15 cellular contexts compared by ENCODE assay signal in genomic region chr9:137463194-137463930, GRCh38. TPM values are rescaled to one million over a fixed set of nuclear protein-coding genes. Genes with fewer than 3 reads are reported as not detected.
DNase-seq lines count a peak whose midpoint lies in the region; ATAC-seq and TF ChIP-seq lines count a peak whose summit lies in the region.
"Had no signal": no experiment of that assay in that cellular context is flagged by ENCODE, and none has a peak within 500 bp of the region (broad histone marks: within the 10 kb centered on the region; RNA-seq: fewer than 3 reads in every experiment).

No MANE protein-coding gene starts in this region.

- no peak for ATAC-seq in activated CD8-positive, alpha-beta memory T cell treated with anti-CD3 and anti-CD28 coated beads, Interleukin-2, amount 10 ng/mL, durations not matched to agents 7 days and 5 days
- ATAC-seq in central memory CD8-positive, alpha-beta T cell (replicated peaks; ENCODE audit: extremely low read depth, poor library complexity, severe bottlenecking): no peak
- no peak for ATAC-seq in gastroesophageal sphincter

- no peak overlapping the region for H3K4me3 Mint-ChIP-seq in activated CD8-positive, alpha-beta memory T cell treated with anti-CD3 and anti-CD28 coated beads, Interleukin-2, amount 10 ng/mL, durations not matched to agents 7 days and 5 days
- peak overlapping the region in 3 of 7 donors; percentile 19 to 54 (median 26) for H3K4me3 Mint-ChIP-seq in CD8-positive, alpha-beta memory T cell
- H3K4me3 Mint-ChIP-seq in central memory CD8-positive, alpha-beta T cell: peak overlapping the region; percentile 43

- peak; percentile 41 for DNase-seq in activated CD8-positive, alpha-beta memory T cell treated with anti-CD3 and anti-CD28 coated beads, Interleukin-2, amount 10 ng/mL, durations not matched to agents 7 days and 5 days
- DNase-seq in activated CD8-positive, alpha-beta memory T cell treated with anti-CD3 and anti-CD28 coated beads for 24 hours: no peak
- DNase-seq in CD8-positive, alpha-beta memory T cell: no peak
- no peak for DNase-seq in central memory CD8-positive, alpha-beta T cell (ENCODE audit: low spot score in 2 of 2)
- DNase-seq in posterior vena cava (ENCODE audit: low spot score) (peak; percentile 62), cerebellum (ENCODE audit: low spot score) (no peak)
- no peak for DNase-seq in central memory CD4-positive, alpha-beta T cell
- DNase-seq: activated CD4-positive, alpha-beta memory T cell treated with anti-CD3 and anti-CD28 coated beads, Interleukin-2, amount 10 ng/mL, durations not matched to agents 7 days and 5 days; EL; foreskin melanocyte; HCEC 1CT; Kasumi-1; NCI-H1105 had no signal

- peak overlapping the region; percentile 49 for H3K27ac Mint-ChIP-seq in activated CD8-positive, alpha-beta memory T cell treated with anti-CD3 and anti-CD28 coated beads, Interleukin-2, amount 10 ng/mL, durations not matched to agents 7 days and 5 days
- H3K27ac Mint-ChIP-seq in CD8-positive, alpha-beta memory T cell: peak overlapping the region in 6 of 8 donors; percentile 14 to 64 (median 54)
- no peak overlapping the region for H3K27ac Mint-ChIP-seq in central memory CD8-positive, alpha-beta T cell (ENCODE audit: low read depth)
- H3K27ac Mint-ChIP-seq: activated CD4-positive, alpha-beta memory T cell treated with anti-CD3 and anti-CD28 coated beads, Interleukin-2, amount 10 ng/mL, durations not matched to agents 7 days and 5 days had no signal

- no peaks in the 10 kb centered on the region for H3K9me3 Mint-ChIP-seq in activated CD8-positive, alpha-beta memory T cell treated with anti-CD3 and anti-CD28 coated beads, Interleukin-2, amount 10 ng/mL, durations not matched to agents 7 days and 5 days (ENCODE audit: low read depth)
- no peaks in the 10 kb centered on the region for H3K9me3 Mint-ChIP-seq in CD8-positive, alpha-beta memory T cell
- no peaks in the 10 kb centered on the region for H3K9me3 Mint-ChIP-seq in central memory CD8-positive, alpha-beta T cell
- H3K9me3 Mint-ChIP-seq: activated CD4-positive, alpha-beta memory T cell treated with anti-CD3 and anti-CD28 coated beads, Interleukin-2, amount 10 ng/mL, durations not matched to agents 7 days and 5 days had no signal

- H3K9me3 ChIP-seq in CD8-positive, alpha-beta memory T cell (ENCODE audit: low read length): no peaks in the 10 kb centered on the region
- H3K9me3 ChIP-seq in gastroesophageal sphincter: no peaks in the 10 kb centered on the region

- H3K27me3 Mint-ChIP-seq in activated CD8-positive, alpha-beta memory T cell treated with anti-CD3 and anti-CD28 coated beads, Interleukin-2, amount 10 ng/mL, durations not matched to agents 7 days and 5 days: peaks cover 3% of the 10 kb centered on the region
- H3K27me3 Mint-ChIP-seq in CD8-positive, alpha-beta memory T cell: no peaks in the 10 kb centered on the region
- H3K27me3 Mint-ChIP-seq in central memory CD8-positive, alpha-beta T cell: no peaks in the 10 kb centered on the region

- H3K36me3 ChIP-seq in CD8-positive, alpha-beta memory T cell (ENCODE audit: insufficient read depth, low read length): no peaks in the 10 kb centered on the region
- H3K36me3 ChIP-seq in gastroesophageal sphincter: peaks cover 0 to 15% of the 10 kb centered on the region in 2 donors

- no peak overlapping the region for H3K27ac ChIP-seq in CD8-positive, alpha-beta memory T cell (ENCODE audit: low read depth, low read length)
- no peak overlapping the region for H3K27ac ChIP-seq in gastroesophageal sphincter

- H3K4me1 Mint-ChIP-seq in activated CD8-positive, alpha-beta memory T cell treated with anti-CD3 and anti-CD28 coated beads, Interleukin-2, amount 10 ng/mL, durations not matched to agents 7 days and 5 days: peaks cover 27% of the 10 kb centered on the region
- peaks cover 10 to 35% (median 18%) of the 10 kb centered on the region in 3 donors for H3K4me1 Mint-ChIP-seq in CD8-positive, alpha-beta memory T cell
- H3K4me1 Mint-ChIP-seq in central memory CD8-positive, alpha-beta T cell: peaks cover 10% of the 10 kb centered on the region

- no peaks in the 10 kb centered on the region for H3K27me3 ChIP-seq in CD8-positive, alpha-beta memory T cell (ENCODE audit: insufficient read depth, low read length, poor library complexity, severe bottlenecking)
- H3K27me3 ChIP-seq in gastroesophageal sphincter: no peaks in the 10 kb centered on the region

- TF ChIP-seq POLR2A in gastroesophageal sphincter (IDR thresholded peaks at IDR 0.05): no peak

- intact Hi-C loops in posterior vena cava (cut with DNase I): no loop called here

- POLR2A ChIA-PET in CD8-positive, alpha-beta memory T cell (lab: Charles Lee): no interaction called here

- CTCF ChIA-PET in activated CD8-positive, alpha-beta memory T cell treated with anti-CD3 and anti-CD28 coated beads, Interleukin-2, amount 10 ng/mL, durations not matched to agents 7 days and 5 days (lab: Charles Lee): interaction anchor here (0.9 to 1.4 kb wide), 4 partner anchors 11 to 177 kb away, joined by 3 read pairs; partner anchors contain the start of gene EXD3
- CTCF ChIA-PET in CD8-positive, alpha-beta memory T cell (lab: Charles Lee): interaction anchor here (1.0 kb wide), 1 partner anchor 19 kb away, joined by 4 read pairs; no protein-coding TSS in a partner anchor

- WGBS in gastroesophageal sphincter (ENCODE audit: low coverage in 1 of 2), 2 donors: no CpG with 5 or more reads among the region's 25 CpGs

- H3K4me1 ChIP-seq in CD8-positive, alpha-beta memory T cell (ENCODE audit: insufficient read depth, low read length): peaks cover 42% of the 10 kb centered on the region
- H3K4me1 ChIP-seq in gastroesophageal sphincter: peaks cover 0 to 31% (median 13%) of the 10 kb centered on the region in 3 donors

- no peak for TF ChIP-seq EP300 in gastroesophageal sphincter (IDR thresholded peaks at IDR 0.05)

- no peaks in the 10 kb centered on the region for H3K36me3 Mint-ChIP-seq in activated CD8-positive, alpha-beta memory T cell treated with anti-CD3 and anti-CD28 coated beads, Interleukin-2, amount 10 ng/mL, durations not matched to agents 7 days and 5 days
- H3K36me3 Mint-ChIP-seq in CD8-positive, alpha-beta memory T cell: no peaks in the 10 kb centered on the region
- H3K36me3 Mint-ChIP-seq in central memory CD8-positive, alpha-beta T cell (ENCODE audit: insufficient read depth): peaks cover 5% of the 10 kb centered on the region

- TF ChIP-seq CTCF in gastroesophageal sphincter (IDR thresholded peaks at IDR 0.05): no peak

- H3K4me3 ChIP-seq in CD8-positive, alpha-beta memory T cell (ENCODE audit: low read length): no peak overlapping the region
- H3K4me3 ChIP-seq in gastroesophageal sphincter: no peak overlapping the region

RNA-seq across cellular contexts. Expression of gene NSMF, which starts 4.2 kb away (rescaled TPM):
- 10 to 100 TPM; 35.8 to 42.1 TPM for total RNA-seq in activated CD8-positive, alpha-beta memory T cell treated with anti-CD3 and anti-CD28 coated beads, Interleukin-2, amount 10 ng/mL, durations not matched to agents 7 days and 5 days
- total RNA-seq in CD8-positive, alpha-beta memory T cell: 10 to 100 TPM; 40.9 to 42.8 TPM
- 15.4 TPM for polyA plus RNA-seq in CD8-positive, alpha-beta memory T cell
- total RNA-seq in posterior vena cava (10 to 100 TPM; 47.6 to 55.5 TPM), gastroesophageal sphincter (10 to 100 TPM; 38.1 to 63.5 (median 49.1) TPM), cerebellum (26.7 TPM)

RNA-seq across cellular contexts. Expression of gene ENTPD8, which starts 22.2 kb away (rescaled TPM):
- total RNA-seq in activated CD8-positive, alpha-beta memory T cell treated with anti-CD3 and anti-CD28 coated beads, Interleukin-2, amount 10 ng/mL, durations not matched to agents 7 days and 5 days: not detected
- not detected for total RNA-seq in CD8-positive, alpha-beta memory T cell
- polyA plus RNA-seq in CD8-positive, alpha-beta memory T cell: not detected
- total RNA-seq in posterior vena cava (not detected), gastroesophageal sphincter (under 1 TPM in 1 of 4 donors, not detected in 3; 0.57 TPM), cerebellum (0.09 TPM)
- total RNA-seq: activated CD4-positive, alpha-beta memory T cell treated with anti-CD3 and anti-CD28 coated beads, Interleukin-2, amount 10 ng/mL, durations not matched to agents 7 days and 5 days; lower leg skin had no signal

RNA-seq across cellular contexts. Expression of gene NOXA1, which starts 40.2 kb away (rescaled TPM):
- total RNA-seq in activated CD8-positive, alpha-beta memory T cell treated with anti-CD3 and anti-CD28 coated beads, Interleukin-2, amount 10 ng/mL, durations not matched to agents 7 days and 5 days: under 1 TPM; 0.30 to 0.53 TPM
- total RNA-seq in CD8-positive, alpha-beta memory T cell: under 1 TPM; 0.66 to 0.74 TPM
- polyA plus RNA-seq in CD8-positive, alpha-beta memory T cell: 1.3 TPM
- total RNA-seq in posterior vena cava (1 to 10 TPM; 2.0 to 2.7 TPM), gastroesophageal sphincter (1 to 10 TPM; 1.1 to 4.2 (median 3.0) TPM), cerebellum (1.5 TPM)

RNA-seq across cellular contexts. Expression of gene EXD3, which starts 40.4 kb away (rescaled TPM):
- total RNA-seq in activated CD8-positive, alpha-beta memory T cell treated with anti-CD3 and anti-CD28 coated beads, Interleukin-2, amount 10 ng/mL, durations not matched to agents 7 days and 5 days: 10 to 100 TPM in 1 of 2 experiments, 1 to 10 TPM in 1; 9.2 to 19.8 TPM
- total RNA-seq in CD8-positive, alpha-beta memory T cell: 1 to 10 TPM; 4.8 to 6.6 TPM
- 6.7 TPM for polyA plus RNA-seq in CD8-positive, alpha-beta memory T cell
- total RNA-seq in posterior vena cava: 10 to 100 TPM; 13.9 to 14.6 TPM
- 10 to 100 TPM in 2 of 4 donors, 1 to 10 TPM in 2; 3.7 to 29.7 (median 10.9) TPM for total RNA-seq in gastroesophageal sphincter
- total RNA-seq in cerebellum: 15.2 TPM

Comparison
In these comparisons a context has a peak if more than half of its experiments do, and no peak if none do; other contexts are left out.
1. DNase-seq: peak in activated CD8-positive, alpha-beta memory T cell treated with anti-CD3 and anti-CD28 coated beads, Interleukin-2, amount 10 ng/mL, durations not matched to agents 7 days and 5 days (single experiment) and posterior vena cava (single experiment); none in activated CD8-positive, alpha-beta memory T cell treated with anti-CD3 and anti-CD28 coated beads for 24 hours (single experiment), CD8-positive, alpha-beta memory T cell (0 of 5), central memory CD8-positive, alpha-beta T cell (0 of 2), central memory CD4-positive, alpha-beta T cell (single experiment) and cerebellum (single experiment).